In the genomic region with DNA sequence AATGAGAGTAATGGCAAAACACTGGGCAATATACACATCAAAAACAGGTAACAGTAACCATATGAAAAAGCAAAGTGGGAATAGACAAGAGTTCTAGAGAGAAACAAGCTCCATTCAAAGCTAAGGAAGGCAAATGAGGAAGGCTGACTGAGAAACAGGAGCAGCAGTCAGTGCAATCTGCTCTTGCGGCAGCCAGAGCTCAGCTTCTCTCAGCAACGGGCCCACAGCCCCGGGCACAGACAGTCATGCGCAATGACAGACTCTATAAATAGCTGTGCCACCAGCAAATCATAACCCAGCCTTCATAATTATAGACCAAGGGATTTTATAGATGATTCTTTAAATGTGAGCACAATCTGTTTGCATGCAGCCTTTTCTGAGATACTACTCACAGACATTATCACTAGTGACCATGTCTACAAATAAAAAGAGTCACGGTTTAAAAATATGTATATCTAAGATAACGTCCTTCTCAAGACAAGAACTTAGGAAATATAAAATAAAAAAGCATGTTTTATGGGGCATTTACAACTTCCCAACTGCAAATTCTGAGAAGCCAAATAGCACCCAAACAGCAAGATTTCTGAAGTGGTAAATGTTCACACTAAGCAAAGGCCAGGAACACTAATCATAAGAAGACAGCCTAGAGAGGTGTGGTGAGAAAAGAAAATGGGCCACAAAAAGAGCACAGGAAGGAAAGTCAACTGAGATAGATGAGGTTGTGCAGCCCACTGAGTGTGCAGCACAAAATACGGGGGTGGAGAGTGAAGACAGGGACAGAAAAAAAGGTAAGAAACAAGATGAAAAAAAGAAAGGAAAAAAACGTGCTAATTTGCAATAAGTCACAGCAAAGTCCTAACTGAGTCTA, we compare ENCODE assay signal across 1 cellular context.
TF ChIP-seq lines count a peak whose summit lies in the region.

No MANE protein-coding gene starts in this region.

TF ChIP-seq in WTC11, 78 proteins besides CTCF, POLR2A, EP300 and RAD21 (continued from another document):
- TF ChIP-seq, protein P1, sequence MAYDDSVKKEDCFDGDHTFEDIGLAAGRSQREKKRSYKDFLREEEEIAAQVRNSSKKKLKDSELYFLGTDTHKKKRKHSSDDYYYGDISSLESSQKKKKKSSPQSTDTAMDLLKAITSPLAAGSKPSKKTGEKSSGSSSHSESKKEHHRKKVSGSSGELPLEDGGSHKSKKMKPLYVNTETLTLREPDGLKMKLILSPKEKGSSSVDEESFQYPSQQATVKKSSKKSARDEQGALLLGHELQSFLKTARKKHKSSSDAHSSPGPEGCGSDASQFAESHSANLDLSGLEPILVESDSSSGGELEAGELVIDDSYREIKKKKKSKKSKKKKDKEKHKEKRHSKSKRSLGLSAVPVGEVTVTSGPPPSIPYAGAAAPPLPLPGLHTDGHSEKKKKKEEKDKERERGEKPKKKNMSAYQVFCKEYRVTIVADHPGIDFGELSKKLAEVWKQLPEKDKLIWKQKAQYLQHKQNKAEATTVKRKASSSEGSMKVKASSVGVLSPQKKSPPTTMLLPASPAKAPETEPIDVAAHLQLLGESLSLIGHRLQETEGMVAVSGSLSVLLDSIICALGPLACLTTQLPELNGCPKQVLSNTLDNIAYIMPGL (CRISPR knock-in tag; IDR thresholded peaks at IDR 0.05), result no peak
- TF ChIP-seq NFATC4 (CRISPR knock-in tag; IDR thresholded peaks at IDR 0.05), result no peak
